ENCODE assay signal across 2 cellular contexts in genomic region chr21:32618218-32618617, GRCh38. TPM values are rescaled to one million over a fixed set of nuclear protein-coding genes. Genes with fewer than 3 reads are reported as not detected.
"Had no signal": no experiment of that assay in that cellular context is flagged by ENCODE, and none has a peak within 500 bp of the region (broad histone marks: within the 10 kb centered on the region; RNA-seq: fewer than 3 reads in every experiment).

No MANE protein-coding gene starts in this region.

RNA-seq across cellular contexts. Expression of gene TCP10L, which starts 32.9 kb away (rescaled TPM):
- total RNA-seq: HT-29, IMR-90 had no signal
